1 cellular context compared by ENCODE assay signal in genomic region chr1:91834549-91834948, GRCh38.
A peak's percentile ranks its signal among the peaks of the same experiment; 100 is the strongest.
TF ChIP-seq lines count a peak whose summit lies in the region.

No MANE protein-coding gene starts in this region.

TF ChIP-seq in HepG2, 621 proteins besides CTCF, POLR2A, EP300 and RAD21:
- peak; percentile 47 for TF ChIP-seq ZMYM2 (CRISPR knock-in tag; IDR thresholded peaks at IDR 0.05)
- TF ChIP-seq, protein P1, sequence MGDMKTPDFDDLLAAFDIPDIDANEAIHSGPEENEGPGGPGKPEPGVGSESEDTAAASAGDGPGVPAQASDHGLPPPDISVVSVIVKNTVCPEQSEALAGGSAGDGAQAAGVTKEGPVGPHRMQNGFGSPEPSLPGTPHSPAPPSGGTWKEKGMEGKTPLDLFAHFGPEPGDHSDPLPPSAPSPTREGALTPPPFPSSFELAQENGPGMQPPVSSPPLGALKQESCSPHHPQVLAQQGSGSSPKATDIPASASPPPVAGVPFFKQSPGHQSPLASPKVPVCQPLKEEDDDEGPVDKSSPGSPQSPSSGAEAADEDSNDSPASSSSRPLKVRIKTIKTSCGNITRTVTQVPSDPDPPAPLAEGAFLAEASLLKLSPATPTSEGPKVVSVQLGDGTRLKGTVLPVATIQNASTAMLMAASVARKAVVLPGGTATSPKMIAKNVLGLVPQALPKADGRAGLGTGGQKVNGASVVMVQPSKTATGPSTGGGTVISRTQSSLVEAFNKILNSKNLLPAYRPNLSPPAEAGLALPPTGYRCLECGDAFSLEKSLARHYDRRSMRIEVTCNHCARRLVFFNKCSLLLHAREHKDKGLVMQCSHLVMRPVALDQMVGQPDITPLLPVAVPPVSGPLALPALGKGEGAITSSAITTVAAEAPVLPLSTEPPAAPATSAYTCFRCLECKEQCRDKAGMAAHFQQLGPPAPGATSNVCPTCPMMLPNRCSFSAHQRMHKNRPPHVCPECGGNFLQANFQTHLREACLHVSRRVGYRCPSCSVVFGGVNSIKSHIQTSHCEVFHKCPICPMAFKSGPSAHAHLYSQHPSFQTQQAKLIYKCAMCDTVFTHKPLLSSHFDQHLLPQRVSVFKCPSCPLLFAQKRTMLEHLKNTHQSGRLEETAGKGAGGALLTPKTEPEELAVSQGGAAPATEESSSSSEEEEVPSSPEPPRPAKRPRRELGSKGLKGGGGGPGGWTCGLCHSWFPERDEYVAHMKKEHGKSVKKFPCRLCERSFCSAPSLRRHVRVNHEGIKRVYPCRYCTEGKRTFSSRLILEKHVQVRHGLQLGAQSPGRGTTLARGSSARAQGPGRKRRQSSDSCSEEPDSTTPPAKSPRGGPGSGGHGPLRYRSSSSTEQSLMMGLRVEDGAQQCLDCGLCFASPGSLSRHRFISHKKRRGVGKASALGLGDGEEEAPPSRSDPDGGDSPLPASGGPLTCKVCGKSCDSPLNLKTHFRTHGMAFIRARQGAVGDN (CRISPR knock-in tag; IDR thresholded peaks at IDR 0.05): peak; percentile 36
- peak; percentile 18; the same call in 1 of the 2 replicates for TF ChIP-seq KDM1A (CRISPR knock-in tag; IDR thresholded peaks at IDR 0.05)
- peak; percentile 95 for TF ChIP-seq ZNF121 (CRISPR knock-in tag; IDR thresholded peaks at IDR 0.05)
- TF ChIP-seq, protein P2, sequence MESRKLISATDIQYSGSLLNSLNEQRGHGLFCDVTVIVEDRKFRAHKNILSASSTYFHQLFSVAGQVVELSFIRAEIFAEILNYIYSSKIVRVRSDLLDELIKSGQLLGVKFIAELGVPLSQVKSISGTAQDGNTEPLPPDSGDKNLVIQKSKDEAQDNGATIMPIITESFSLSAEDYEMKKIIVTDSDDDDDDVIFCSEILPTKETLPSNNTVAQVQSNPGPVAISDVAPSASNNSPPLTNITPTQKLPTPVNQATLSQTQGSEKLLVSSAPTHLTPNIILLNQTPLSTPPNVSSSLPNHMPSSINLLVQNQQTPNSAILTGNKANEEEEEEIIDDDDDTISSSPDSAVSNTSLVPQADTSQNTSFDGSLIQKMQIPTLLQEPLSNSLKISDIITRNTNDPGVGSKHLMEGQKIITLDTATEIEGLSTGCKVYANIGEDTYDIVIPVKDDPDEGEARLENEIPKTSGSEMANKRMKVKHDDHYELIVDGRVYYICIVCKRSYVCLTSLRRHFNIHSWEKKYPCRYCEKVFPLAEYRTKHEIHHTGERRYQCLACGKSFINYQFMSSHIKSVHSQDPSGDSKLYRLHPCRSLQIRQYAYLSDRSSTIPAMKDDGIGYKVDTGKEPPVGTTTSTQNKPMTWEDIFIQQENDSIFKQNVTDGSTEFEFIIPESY (CRISPR knock-in tag; IDR thresholded peaks at IDR 0.05): 0 out of 2 replicates have a peak, but pooled peaks have one; percentile 14
- TF ChIP-seq, protein P3, sequence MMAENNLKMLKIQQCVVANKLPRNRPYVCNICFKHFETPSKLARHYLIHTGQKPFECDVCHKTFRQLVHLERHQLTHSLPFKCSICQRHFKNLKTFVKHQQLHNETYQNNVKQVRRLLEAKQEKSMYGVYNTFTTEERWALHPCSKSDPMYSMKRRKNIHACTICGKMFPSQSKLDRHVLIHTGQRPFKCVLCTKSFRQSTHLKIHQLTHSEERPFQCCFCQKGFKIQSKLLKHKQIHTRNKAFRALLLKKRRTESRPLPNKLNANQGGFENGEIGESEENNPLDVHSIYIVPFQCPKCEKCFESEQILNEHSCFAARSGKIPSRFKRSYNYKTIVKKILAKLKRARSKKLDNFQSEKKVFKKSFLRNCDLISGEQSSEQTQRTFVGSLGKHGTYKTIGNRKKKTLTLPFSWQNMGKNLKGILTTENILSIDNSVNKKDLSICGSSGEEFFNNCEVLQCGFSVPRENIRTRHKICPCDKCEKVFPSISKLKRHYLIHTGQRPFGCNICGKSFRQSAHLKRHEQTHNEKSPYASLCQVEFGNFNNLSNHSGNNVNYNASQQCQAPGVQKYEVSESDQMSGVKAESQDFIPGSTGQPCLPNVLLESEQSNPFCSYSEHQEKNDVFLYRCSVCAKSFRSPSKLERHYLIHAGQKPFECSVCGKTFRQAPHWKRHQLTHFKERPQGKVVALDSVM (CRISPR knock-in tag; IDR thresholded peaks at IDR 0.05): peak; percentile 89
